17 cellular contexts compared by ENCODE assay signal in the genomic region with DNA sequence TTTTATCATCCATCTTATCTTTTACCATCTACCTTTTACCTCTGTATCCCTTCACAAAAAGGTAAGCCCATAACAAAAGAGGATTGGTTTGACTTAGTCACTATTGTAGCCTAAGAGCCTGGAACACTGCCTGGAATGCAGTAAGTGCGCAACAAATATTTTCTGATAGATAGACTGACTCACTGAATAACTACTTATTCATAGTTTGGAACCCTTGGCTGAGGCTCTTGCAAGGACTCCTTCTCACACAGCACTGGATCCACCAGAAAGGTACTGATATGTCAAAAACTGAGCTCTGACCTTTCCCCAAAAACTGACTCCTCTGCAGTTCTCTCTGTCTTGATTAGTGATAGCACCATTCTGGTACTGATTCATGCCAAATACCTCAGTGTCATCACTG.
A peak's percentile ranks its signal among the peaks of the same experiment; 100 is the strongest.
DNase-seq lines count a peak whose midpoint lies in the region; ATAC-seq and TF ChIP-seq lines count a peak whose summit lies in the region.
"Had no signal": no experiment of that assay in that cellular context is flagged by ENCODE, and none has a peak within 500 bp of the region (broad histone marks: within the 10 kb centered on the region; RNA-seq: fewer than 3 reads in every experiment).

No MANE protein-coding gene starts in this region.

- peak overlapping the region; percentile 97 for H3K27ac ChIP-seq in SU-DHL-6 (ENCODE audit: low read depth, low read length)

- DNase-seq in HS-5 (ENCODE audit: low read depth) (peak; percentile 8), fibroblast of mammary gland (ENCODE audit: low read depth) (peak; percentile 89), HEK293T (ENCODE audit: extremely low spot score) (no peak), NCI-H187 treated with DMSO at 0.1 percent for 48 hours (lab: John Stamatoyannopoulos, UW) (no peak)
- DNase-seq in effector CD4-positive, alpha-beta T cell, result no peak
- DNase-seq: activated CD4-positive, CD25-positive, alpha-beta regulatory T cell; amniotic stem cell; CD4-positive, alpha-beta memory T cell; DMS79; NCI-H1105 treated with DMSO at 0.1 percent for 48 hours; NCI-H2171 treated with DMSO at 0.1 percent for 48 hours; occipital lobe; Right ventricle myocardium superior; T-helper 17 cell had no signal

- POLR2A ChIA-PET in HEK293T (lab: Yijun Ruan, JAX), result no interaction called here

- H3K9me3 ChIP-seq in SU-DHL-6 (ENCODE audit: insufficient read depth, low read length), result 0 out of 2 replicates have a peak, but pooled peaks cover 6% of the 10 kb centered on the region

- CTCF ChIA-PET in HEK293T (lab: Yijun Ruan, JAX), result no interaction called here

- H3K36me3 ChIP-seq in SU-DHL-6 (ENCODE audit: low read length), result no peaks in the 10 kb centered on the region

- H4K20me1 ChIP-seq in SU-DHL-6 (ENCODE audit: low read depth, low read length), result no peaks in the 10 kb centered on the region

- no peak for ATAC-seq in GM21717 (IDR thresholded peaks at IDR 0.05; ENCODE audit: unreplicated experiment)
- ATAC-seq: left lobe of liver, T-helper 17 cell had no signal

- no peak overlapping the region for H2AFZ ChIP-seq in SU-DHL-6 (ENCODE audit: low read depth, low read length, severe bottlenecking)

- no peak overlapping the region for H3K9ac ChIP-seq in SU-DHL-6 (ENCODE audit: low read length)

- no peaks in the 10 kb centered on the region for H3K79me2 ChIP-seq in SU-DHL-6 (ENCODE audit: insufficient read depth, low read length)

- no peak overlapping the region for H3K4me3 ChIP-seq in SU-DHL-6 (ENCODE audit: insufficient read depth, low read length, poor library complexity, severe bottlenecking)
- no peak overlapping the region for H3K4me3 ChIP-seq in fibroblast of mammary gland (ENCODE audit: control insufficient read depth, low read depth, low read length)

- H3K27me3 ChIP-seq in SU-DHL-6 (ENCODE audit: low read length), result no peaks in the 10 kb centered on the region

- peaks cover 44% of the 10 kb centered on the region for H3F3A ChIP-seq in SU-DHL-6 (ENCODE audit: insufficient read depth)

- TF ChIP-seq CTCF in SU-DHL-6 (IDR thresholded peaks at IDR 0.05; ENCODE audit: insufficient read depth, low read length, poor library complexity, severe bottlenecking) (no peak), fibroblast of mammary gland (conservative IDR thresholded peaks at IDR 0.05; ENCODE audit: control insufficient read depth, insufficient read depth, low read depth, low read length) (no peak)

- no peaks in the 10 kb centered on the region for H3K9me2 ChIP-seq in SU-DHL-6 (replicated peaks; ENCODE audit: insufficient read depth, low read length)

- peak overlapping the region; percentile 86 for H3K4me2 ChIP-seq in SU-DHL-6 (ENCODE audit: low read depth, low read length, poor library complexity, severe bottlenecking)

TF ChIP-seq in HEK293T, 16 proteins besides CTCF, POLR2A, EP300 and RAD21:
- TF ChIP-seq SP1 (IDR thresholded peaks at IDR 0.05) (no peak), FOXA1 (IDR thresholded peaks at IDR 0.05) (no peak), L3MBTL2 (conservative IDR thresholded peaks at IDR 0.05) (no peak), HDGF (IDR thresholded peaks at IDR 0.05; ENCODE audit: borderline replicate concordance) (no peak), LEF1 (IDR thresholded peaks at IDR 0.05; ENCODE audit: borderline replicate concordance) (no peak), FOXM1 (IDR thresholded peaks at IDR 0.05; ENCODE audit: borderline replicate concordance) (no peak), SUZ12 (IDR thresholded peaks at IDR 0.05) (no peak), BHLHE40 (IDR thresholded peaks at IDR 0.05; ENCODE audit: borderline replicate concordance) (no peak), ZNF384 (IDR thresholded peaks at IDR 0.05) (no peak), TARDBP (IDR thresholded peaks at IDR 0.05) (no peak), FOXK2 (IDR thresholded peaks at IDR 0.05) (no peak), ARNT (IDR thresholded peaks at IDR 0.05) (no peak), CTBP1 (IDR thresholded peaks at IDR 0.05; ENCODE audit: borderline replicate concordance) (no peak), NFRKB (IDR thresholded peaks at IDR 0.05) (no peak)

Comparison
In these comparisons a context has a peak if more than half of its experiments do, and no peak if none do; other contexts are left out.
1. DNase-seq: peak in HS-5 (single experiment) and fibroblast of mammary gland (single experiment); none in HEK293T (single experiment), NCI-H187 treated with DMSO at 0.1 percent for 48 hours (single experiment) and effector CD4-positive, alpha-beta T cell (single experiment).